Comparison of ENCODE assay signal across 8 cellular contexts in the genomic region with DNA sequence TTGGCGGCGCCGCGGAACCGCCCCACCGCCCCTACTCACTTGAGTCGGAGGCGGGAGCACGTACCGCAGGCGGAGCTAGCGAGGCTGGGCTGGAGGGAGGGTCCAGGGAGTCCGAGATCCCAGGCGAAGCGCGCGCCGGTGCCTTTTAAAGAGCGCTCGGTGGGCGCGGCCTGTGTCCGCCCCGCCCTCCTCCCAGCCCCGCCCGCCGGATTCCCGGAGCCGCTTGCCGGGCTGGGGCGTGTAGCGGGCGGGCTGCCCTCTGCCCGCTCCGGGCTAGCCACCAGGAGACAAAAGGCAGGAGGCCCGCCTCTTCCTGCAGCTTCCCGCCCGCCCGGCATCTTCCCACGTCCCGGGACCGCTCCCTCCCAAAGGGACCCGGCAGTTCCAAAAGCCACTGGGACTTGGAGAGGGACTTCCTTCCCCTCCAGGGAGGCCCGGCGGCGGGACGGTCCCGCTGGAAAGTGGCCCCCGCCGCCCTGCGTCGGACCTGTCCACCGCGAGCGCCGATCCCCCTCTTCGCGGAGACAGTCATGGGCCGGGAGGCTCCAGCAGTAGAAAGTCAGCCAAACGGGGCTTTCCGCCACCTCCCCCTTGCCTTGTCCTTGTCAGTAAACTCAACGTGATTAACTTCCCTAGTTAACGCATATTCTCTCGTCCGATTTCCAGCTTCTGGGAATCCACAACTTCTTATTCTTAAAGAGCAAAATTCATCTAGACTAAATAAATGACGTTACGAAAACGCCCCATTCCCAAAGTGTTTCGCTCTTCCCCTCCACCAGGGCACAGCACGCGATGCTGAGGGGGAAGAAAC. TPM values are rescaled to one million over a fixed set of nuclear protein-coding genes. Genes with fewer than 3 reads are reported as not detected.
DNase-seq lines count a peak whose midpoint lies in the region; ATAC-seq and TF ChIP-seq lines count a peak whose summit lies in the region.

A gene (minus strand): TSS at position 121 of the 811 bp plus-strand sequence. CDS start 12,759 bp downstream, outside the sequence.

- intact Hi-C loops in left ventricle myocardium inferior (cut with micrococcal nuclease) (no loop called here), posterior vena cava (cut with DNase I) (no loop called here)

- WGBS in urinary bladder, result under 1% methylated on average over 71 of the region's 71 CpGs

- TF ChIP-seq CTCF in left ventricle myocardium inferior (IDR thresholded peaks at IDR 0.05; ENCODE audit: borderline replicate concordance), result peak; percentile 33

- H3K4me3 ChIP-seq in left ventricle myocardium inferior, result peak within 1 kb of the TSS; percentile 91
- peak within 1 kb of the TSS; percentile 63 for H3K4me3 ChIP-seq in urinary bladder (ENCODE audit: low read depth, low read length)

- H3K9me3 ChIP-seq in left ventricle myocardium inferior (replicated peaks), result peaks cover 15% of the 10 kb centered on the region

- no peaks in the 10 kb centered on the region for H3K27me3 ChIP-seq in left ventricle myocardium inferior (ENCODE audit: low read depth)

- H3K4me1 ChIP-seq in left ventricle myocardium inferior (peaks cover 45% of the 10 kb centered on the region), urinary bladder (ENCODE audit: insufficient read depth) (no peaks in the 10 kb centered on the region)

- peak; percentile 41 for TF ChIP-seq POLR2A in GM10847 (IDR thresholded peaks at IDR 0.05; ENCODE audit: extremely low read depth, insufficient read length)

- peak within 1 kb of the TSS; percentile 94 for H3K27ac ChIP-seq in left ventricle myocardium inferior (replicated peaks)
- H3K27ac ChIP-seq in urinary bladder (ENCODE audit: low read depth), result peak within 1 kb of the TSS; percentile 94

- peak; percentile 92 for DNase-seq in NCI-H128 (lab: John Stamatoyannopoulos, UW; ENCODE audit: unreplicated experiment)
- DNase-seq in SW480 (ENCODE audit: low spot score), result peak; percentile 81
- DNase-seq in amniotic stem cell (lab: John Stamatoyannopoulos, UW), result peak; percentile 83
- DNase-seq in left ventricle myocardium inferior, result peak; percentile 91
- peak; percentile 96 for DNase-seq in posterior vena cava (ENCODE audit: low spot score)

- ATAC-seq in HG02571 (IDR thresholded peaks at IDR 0.05; ENCODE audit: unreplicated experiment), result peak; percentile 88

- H3K36me3 ChIP-seq in left ventricle myocardium inferior (no peaks in the 10 kb centered on the region), urinary bladder (ENCODE audit: insufficient read depth) (no peaks in the 10 kb centered on the region)

RNA-seq across cellular contexts. Expression of the gene that starts here (rescaled TPM):
- total RNA-seq in left ventricle myocardium inferior (22.8 TPM), posterior vena cava (10 to 100 TPM; 22.5 to 25.0 TPM), urinary bladder (93.4 TPM)
- 83.2 TPM for polyA plus RNA-seq in urinary bladder

Comparison
In these comparisons a context has a peak if more than half of its experiments do, and no peak if none do; other contexts are left out.
1. Peak in every context shown above with its lines: DNase-seq, ATAC-seq, H3K4me3 ChIP-seq and H3K27ac ChIP-seq.